Comparison of ENCODE assay signal across 12 cellular contexts in genomic region chr3:9147215-9147895, GRCh38.
DNase-seq lines count a peak whose midpoint lies in the region; ATAC-seq and TF ChIP-seq lines count a peak whose summit lies in the region.
"Had no signal": no experiment of that assay in that cellular context is flagged by ENCODE, and none has a peak within 500 bp of the region (broad histone marks: within the 10 kb centered on the region; RNA-seq: fewer than 3 reads in every experiment).

No MANE protein-coding gene starts in this region.

- peak; percentile 95 for DNase-seq in kidney tubule cell (ENCODE audit: low spot score)
- no peak for DNase-seq in tibial artery
- DNase-seq in right atrium auricular region (ENCODE audit: low spot score), result no peak
- no peak for DNase-seq in stimulated activated CD4-positive, alpha-beta T cell treated with anti-CD3 and anti-CD28 coated beads, Interleukin-4, amount 100 ng/mL, for 24 hours
- DNase-seq in SKM-1 treated with dmso at 0.1 percent for 144 hours (lab: John Stamatoyannopoulos, UW; ENCODE audit: unreplicated experiment), result no peak
- DNase-seq: activated CD4-positive, alpha-beta memory T cell treated with anti-CD3 and anti-CD28 coated beads, Interleukin-2, amount 10 ng/mL, durations not matched to agents 7 days and 5 days; NCI-H1092 treated with DMSO at 0.1 percent for 48 hours; Right ventricle myocardium superior had no signal

- H3K9me3 ChIP-seq in tibial artery, result peaks cover 0 to 11% (median 6%) of the 10 kb centered on the region in 3 donors
- H3K9me3 ChIP-seq in right atrium auricular region, result peaks cover 5 to 14% of the 10 kb centered on the region in 2 donors
- H3K9me3 ChIP-seq: HAP-1 had no signal

- H3K4me1 ChIP-seq in tibial artery (peaks cover 0 to 3% (median 3%) of the 10 kb centered on the region in 4 donors), right atrium auricular region (no peaks in the 10 kb centered on the region)
- H3K4me1 ChIP-seq: HAP-1 had no signal

- ATAC-seq in GM18517 (IDR thresholded peaks at IDR 0.05; ENCODE audit: unreplicated experiment) (peak; percentile 56), GM21723 (IDR thresholded peaks at IDR 0.05; ENCODE audit: unreplicated experiment) (peak; percentile 87), HG03469 (IDR thresholded peaks at IDR 0.05; ENCODE audit: unreplicated experiment) (peak; percentile 76)

- TF ChIP-seq CTCF in tibial artery (IDR thresholded peaks at IDR 0.05) (no peak), right atrium auricular region (IDR thresholded peaks at IDR 0.05) (no peak)

- H3K36me3 ChIP-seq in tibial artery, result no peaks in the 10 kb centered on the region
- H3K36me3 ChIP-seq in right atrium auricular region, result no peaks in the 10 kb centered on the region
- H3K36me3 ChIP-seq: HAP-1 had no signal

- H3K4me3 ChIP-seq in tibial artery (no peak overlapping the region), right atrium auricular region (no peak overlapping the region)
- H3K4me3 ChIP-seq: HAP-1 had no signal

- intact Hi-C loops in tibial artery (cut with DNase I; ENCODE audit: low total_unique reads), result no loop called here

- H3K27ac ChIP-seq in tibial artery, result no peak overlapping the region
- H3K27ac ChIP-seq in right atrium auricular region, result no peak overlapping the region

- no peaks in the 10 kb centered on the region for H3K27me3 ChIP-seq in tibial artery
- no peaks in the 10 kb centered on the region for H3K27me3 ChIP-seq in right atrium auricular region
